In the genomic region with DNA sequence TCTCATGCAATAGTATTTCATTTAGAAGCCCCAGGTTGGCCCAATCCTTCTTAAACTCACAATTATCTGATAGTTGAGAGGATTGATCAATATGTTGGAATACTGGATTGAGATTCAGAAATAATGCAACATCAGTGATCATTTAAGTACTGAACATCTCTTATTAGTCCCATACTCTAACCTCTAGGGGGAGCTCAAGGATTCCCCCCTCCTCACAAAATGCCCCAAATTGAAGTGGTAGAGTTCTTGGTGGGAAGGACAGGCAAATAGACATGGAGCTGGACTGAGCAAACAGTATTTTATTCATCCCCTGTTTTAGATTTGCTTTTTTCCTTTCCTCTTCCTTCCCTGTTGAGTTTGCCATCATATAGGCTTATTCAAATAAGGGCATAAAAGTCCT, we compare ENCODE assay signal across 9 cellular contexts.
DNase-seq lines count a peak whose midpoint lies in the region; ATAC-seq and TF ChIP-seq lines count a peak whose summit lies in the region.
"Had no signal": no experiment of that assay in that cellular context is flagged by ENCODE, and none has a peak within 500 bp of the region (broad histone marks: within the 10 kb centered on the region; RNA-seq: fewer than 3 reads in every experiment).

No MANE protein-coding gene starts in this region.

- DNase-seq in MCF 10A (ENCODE audit: unreplicated experiment) (peak; percentile 48), breast epithelium (ENCODE audit: low spot score in 2 of 2) (no peak), NCI-H146 treated with DMSO at 0.1 percent for 48 hours (lab: John Stamatoyannopoulos, UW; ENCODE audit: unreplicated experiment) (peak; percentile 12), colonic mucosa (no peak), thyroid gland (no peak), NCI-H345 treated with DMSO at 0.1 percent for 48 hours (lab: John Stamatoyannopoulos, UW; ENCODE audit: unreplicated experiment) (no peak)
- no peak for DNase-seq in activated CD8-positive, alpha-beta memory T cell treated with anti-CD3 and anti-CD28 coated beads, Interleukin-2, amount 10 ng/mL, durations not matched to agents 7 days and 5 days
- DNase-seq: activated CD4-positive, alpha-beta T cell treated with anti-CD3 and anti-CD28 coated beads, Interleukin-2, amount 50 U/mL, for 1 hour had no signal

- H3K27me3 ChIP-seq in breast epithelium (no peaks in the 10 kb centered on the region), colonic mucosa (no peaks in the 10 kb centered on the region), thyroid gland (no peaks in the 10 kb centered on the region)

- POLR2A ChIA-PET in MCF 10A (lab: Yijun Ruan, JAX), result interaction anchor here (0.9 to 1.2 kb wide), 2 partner anchors 58 to 106 kb away, joined by 3 read pairs; no protein-coding TSS in a partner anchor

- no peaks in the 10 kb centered on the region for H3K4me1 Mint-ChIP-seq in MCF 10A (ENCODE audit: insufficient read depth, unreplicated experiment)
- H3K4me1 Mint-ChIP-seq in activated CD8-positive, alpha-beta memory T cell treated with anti-CD3 and anti-CD28 coated beads, Interleukin-2, amount 10 ng/mL, durations not matched to agents 7 days and 5 days, result no peaks in the 10 kb centered on the region

- TF ChIP-seq POLR2A in breast epithelium (IDR thresholded peaks at IDR 0.05) (no peak), thyroid gland (IDR thresholded peaks at IDR 0.05) (no peak)

- H3K27me3 Mint-ChIP-seq in MCF 10A (ENCODE audit: insufficient read depth, unreplicated experiment), result no peaks in the 10 kb centered on the region
- peaks cover 2% of the 10 kb centered on the region for H3K27me3 Mint-ChIP-seq in activated CD8-positive, alpha-beta memory T cell treated with anti-CD3 and anti-CD28 coated beads, Interleukin-2, amount 10 ng/mL, durations not matched to agents 7 days and 5 days

- H3K9me3 ChIP-seq in breast epithelium (peaks cover 0 to 7% of the 10 kb centered on the region in 2 donors), colonic mucosa (no peaks in the 10 kb centered on the region), thyroid gland (no peaks in the 10 kb centered on the region)

- H3K36me3 ChIP-seq in breast epithelium, result no peaks in the 10 kb centered on the region
- no peaks in the 10 kb centered on the region for H3K36me3 ChIP-seq in colonic mucosa
- no peaks in the 10 kb centered on the region for H3K36me3 ChIP-seq in thyroid gland

- no peak overlapping the region for H3K4me3 Mint-ChIP-seq in MCF 10A (ENCODE audit: unreplicated experiment)
- no peak overlapping the region for H3K4me3 Mint-ChIP-seq in activated CD8-positive, alpha-beta memory T cell treated with anti-CD3 and anti-CD28 coated beads, Interleukin-2, amount 10 ng/mL, durations not matched to agents 7 days and 5 days

- ATAC-seq in activated CD8-positive, alpha-beta memory T cell treated with anti-CD3 and anti-CD28 coated beads, Interleukin-2, amount 10 ng/mL, durations not matched to agents 7 days and 5 days, result no peak
- no peak for ATAC-seq in GM19035 (IDR thresholded peaks at IDR 0.05; ENCODE audit: unreplicated experiment)

- H3K9ac ChIP-seq in colonic mucosa (ENCODE audit: low read depth in 2 of 2, low read length in 2 of 2), result no peak overlapping the region

- no peak overlapping the region for H3K27ac Mint-ChIP-seq in MCF 10A (ENCODE audit: low read depth, unreplicated experiment)
- H3K27ac Mint-ChIP-seq in activated CD8-positive, alpha-beta memory T cell treated with anti-CD3 and anti-CD28 coated beads, Interleukin-2, amount 10 ng/mL, durations not matched to agents 7 days and 5 days, result no peak overlapping the region

- BruUV-seq in MCF 10A (replicated peaks; lab: Mats Ljungman, UMichigan), result no TSS peak

- H3K4me1 ChIP-seq in breast epithelium, result no peaks in the 10 kb centered on the region
- no peaks in the 10 kb centered on the region for H3K4me1 ChIP-seq in colonic mucosa
- no peaks in the 10 kb centered on the region for H3K4me1 ChIP-seq in thyroid gland

- CTCF ChIA-PET in MCF 10A (lab: Yijun Ruan, JAX), result interaction anchor here (0.6 to 3.4 kb wide), 24 partner anchors 9 to 497 kb away, joined by 3 to 16 read pairs (median 4); no protein-coding TSS in a partner anchor
- CTCF ChIA-PET in activated CD8-positive, alpha-beta memory T cell treated with anti-CD3 and anti-CD28 coated beads, Interleukin-2, amount 10 ng/mL, durations not matched to agents 7 days and 5 days (lab: Charles Lee), result interaction anchor here (1.6 kb wide), 1 partner anchor 9 kb away, joined by 3 read pairs; no protein-coding TSS in a partner anchor

- H3K27ac ChIP-seq in breast epithelium (no peak overlapping the region), colonic mucosa (no peak overlapping the region), thyroid gland (no peak overlapping the region)

- no peaks in the 10 kb centered on the region for H3K9me3 Mint-ChIP-seq in MCF 10A (ENCODE audit: unreplicated experiment)
- no peaks in the 10 kb centered on the region for H3K9me3 Mint-ChIP-seq in activated CD8-positive, alpha-beta memory T cell treated with anti-CD3 and anti-CD28 coated beads, Interleukin-2, amount 10 ng/mL, durations not matched to agents 7 days and 5 days (ENCODE audit: low read depth)

- intact Hi-C loops in MCF 10A (cut with micrococcal nuclease), result loop anchor here (1.0 kb wide), 4 partner anchors 136 to 232 kb away; no protein-coding TSS in a partner anchor
- intact Hi-C loops in breast epithelium (cut with DNase I; ENCODE audit: low total_unique reads), result no loop called here
- intact Hi-C loops in colonic mucosa (cut with DNase I), result loop anchor here (10.0 kb wide), 1 partner anchor 190 kb away; no protein-coding TSS in a partner anchor
- intact Hi-C loops in thyroid gland (cut with DNase I), result no loop called here

- H3K4me3 ChIP-seq in breast epithelium (no peak overlapping the region), colonic mucosa (no peak overlapping the region), thyroid gland (replicated peaks in 1 of 3) (no peak overlapping the region)

- no peaks in the 10 kb centered on the region for H3K36me3 Mint-ChIP-seq in MCF 10A (ENCODE audit: insufficient read depth, unreplicated experiment)
- H3K36me3 Mint-ChIP-seq in activated CD8-positive, alpha-beta memory T cell treated with anti-CD3 and anti-CD28 coated beads, Interleukin-2, amount 10 ng/mL, durations not matched to agents 7 days and 5 days, result no peaks in the 10 kb centered on the region

- peak; percentile 54 for TF ChIP-seq CTCF in MCF 10A (IDR thresholded peaks at IDR 0.05; ENCODE audit: unreplicated experiment)
- TF ChIP-seq CTCF in breast epithelium (IDR thresholded peaks at IDR 0.05), result no peak
- TF ChIP-seq CTCF in colonic mucosa (IDR thresholded peaks at IDR 0.05), result peak; percentile 25
- peak in 4 of 6 experiments; percentile 39 to 48 (median 42) for TF ChIP-seq CTCF in thyroid gland (IDR thresholded peaks at IDR 0.05)

Comparison
In these comparisons a context has a peak if more than half of its experiments do, and no peak if none do; other contexts are left out.
1. DNase-seq: peak in MCF 10A (single experiment) and NCI-H146 treated with DMSO at 0.1 percent for 48 hours (single experiment); none in breast epithelium (0 of 2), colonic mucosa (single experiment), thyroid gland (0 of 2), activated CD8-positive, alpha-beta memory T cell treated with anti-CD3 and anti-CD28 coated beads, Interleukin-2, amount 10 ng/mL, durations not matched to agents 7 days and 5 days (single experiment) and NCI-H345 treated with DMSO at 0.1 percent for 48 hours (single experiment).
2. CTCF ChIP-seq: peak in MCF 10A (single experiment), colonic mucosa (single experiment) and thyroid gland (4 of 6); none in breast epithelium (0 of 3).
3. intact Hi-C loops: an anchor here in MCF 10A (1.0 kb wide) and colonic mucosa (10.0 kb wide); none called in breast epithelium and thyroid gland.